In genomic region chr22:47125603-47126002, GRCh38 we compare ENCODE assay signal across 12 cellular contexts.
DNase-seq lines count a peak whose midpoint lies in the region; ATAC-seq and TF ChIP-seq lines count a peak whose summit lies in the region.
"Had no signal": no experiment of that assay in that cellular context is flagged by ENCODE, and none has a peak within 500 bp of the region (broad histone marks: within the 10 kb centered on the region; RNA-seq: fewer than 3 reads in every experiment).

No MANE protein-coding gene starts in this region.

- peak overlapping the region; percentile 30 for H3K27ac Mint-ChIP-seq in activated T-cell treated with anti-CD3 and anti-CD28 coated beads, Interleukin-2, amount 50 U/mL, for 24 hours
- H3K27ac Mint-ChIP-seq in endodermal cell, result peak overlapping the region; percentile 33
- H3K27ac Mint-ChIP-seq in progenitor cell of endocrine pancreas, result no peak overlapping the region
- H3K27ac Mint-ChIP-seq: activated naive CD8-positive, alpha-beta T cell; T-helper 17 cell had no signal

- H3K27me3 ChIP-seq in endodermal cell (ENCODE audit: control insufficient read depth, insufficient read depth, low read length, poor library complexity, severe bottlenecking) (no peaks in the 10 kb centered on the region), psoas muscle (ENCODE audit: insufficient read depth in 3 of 3, low read length in 2 of 3) (no peaks in the 10 kb centered on the region)

- H3K36me3 ChIP-seq in endodermal cell (ENCODE audit: control insufficient read depth, insufficient read depth, low read length) (no peaks in the 10 kb centered on the region), psoas muscle (ENCODE audit: insufficient read depth in 1 of 2, low read depth in 1 of 2) (no peaks in the 10 kb centered on the region)

- H3K9me3 ChIP-seq in endodermal cell (ENCODE audit: control insufficient read depth, low read length) (no peaks in the 10 kb centered on the region), psoas muscle (no peaks in the 10 kb centered on the region)

- H3K9me3 Mint-ChIP-seq in activated T-cell treated with anti-CD3 and anti-CD28 coated beads, Interleukin-2, amount 50 U/mL, for 24 hours, result no peaks in the 10 kb centered on the region
- no peaks in the 10 kb centered on the region for H3K9me3 Mint-ChIP-seq in endodermal cell
- H3K9me3 Mint-ChIP-seq in progenitor cell of endocrine pancreas (ENCODE audit: low read depth), result no peaks in the 10 kb centered on the region

- H3K27ac ChIP-seq in endodermal cell (ENCODE audit: low read depth, low read length) (no peak overlapping the region), psoas muscle (no peak overlapping the region)

- no peak overlapping the region for H3K4me3 Mint-ChIP-seq in activated T-cell treated with anti-CD3 and anti-CD28 coated beads, Interleukin-2, amount 50 U/mL, for 24 hours
- no peak overlapping the region for H3K4me3 Mint-ChIP-seq in endodermal cell
- no peak overlapping the region for H3K4me3 Mint-ChIP-seq in progenitor cell of endocrine pancreas (ENCODE audit: low read depth)
- H3K4me3 Mint-ChIP-seq: activated naive CD8-positive, alpha-beta T cell; T-helper 17 cell had no signal

- peak; percentile 16; the same call in 1 of the 2 replicates for TF ChIP-seq CTCF in LNCAP (IDR thresholded peaks at IDR 0.05)
- peak; percentile 58 for TF ChIP-seq CTCF in endodermal cell (conservative IDR thresholded peaks at IDR 0.05)
- peak; percentile 28 for TF ChIP-seq CTCF in progenitor cell of endocrine pancreas (IDR thresholded peaks at IDR 0.05; ENCODE audit: unreplicated experiment)
- TF ChIP-seq CTCF in psoas muscle (IDR thresholded peaks at IDR 0.05), result no peak

- peaks cover 11% of the 10 kb centered on the region for H3K4me1 Mint-ChIP-seq in activated T-cell treated with anti-CD3 and anti-CD28 coated beads, Interleukin-2, amount 50 U/mL, for 24 hours (ENCODE audit: low read depth)
- H3K4me1 Mint-ChIP-seq in endodermal cell (peaks cover 7% of the 10 kb centered on the region), progenitor cell of endocrine pancreas (ENCODE audit: low read depth) (peaks cover 3% of the 10 kb centered on the region)

- H3K4me3 ChIP-seq in endodermal cell (ENCODE audit: low read length) (no peak overlapping the region), psoas muscle (no peak overlapping the region)

- 89 to 91% methylated on average over 5 of the region's 5 CpGs for WGBS in endodermal cell (ENCODE audit: insufficient coverage in 1 of 2, insufficient read length in 1 of 2), 2 experiments
- WGBS in psoas muscle, 3 donors, result 68 to 82% (median 70%) methylated on average over 5 of the region's 5 CpGs

- H3K9ac ChIP-seq in endodermal cell (ENCODE audit: extremely low read depth, low read length, poor library complexity, severe bottlenecking), result no peak overlapping the region

- H3K36me3 Mint-ChIP-seq in activated T-cell treated with anti-CD3 and anti-CD28 coated beads, Interleukin-2, amount 50 U/mL, for 24 hours (ENCODE audit: low read depth), result peaks cover 14% of the 10 kb centered on the region
- H3K36me3 Mint-ChIP-seq in endodermal cell (ENCODE audit: low read depth) (peaks cover 11% of the 10 kb centered on the region), progenitor cell of endocrine pancreas (ENCODE audit: insufficient read depth) (peaks cover 3% of the 10 kb centered on the region)
- H3K36me3 Mint-ChIP-seq: activated naive CD8-positive, alpha-beta T cell had no signal

- no peak for ATAC-seq in HG02759 (IDR thresholded peaks at IDR 0.05; ENCODE audit: unreplicated experiment)
- ATAC-seq in psoas muscle, result no peak
- ATAC-seq: T-helper 17 cell had no signal

- intact Hi-C loops in psoas muscle (cut with DNase I), result no loop called here

- H3K4me1 ChIP-seq in endodermal cell (ENCODE audit: control insufficient read depth, insufficient read depth, low read length) (no peaks in the 10 kb centered on the region), psoas muscle (no peaks in the 10 kb centered on the region)

- DNase-seq in activated T-cell treated with anti-CD3 and anti-CD28 coated beads, Interleukin-2, amount 50 U/mL, for 24 hours, result no peak
- DNase-seq in activated T-cell treated with anti-CD3 and anti-CD28 coated beads for 4 hours (no peak), endodermal cell (peak; percentile 75), progenitor cell of endocrine pancreas (ENCODE audit: low spot score, unreplicated experiment) (no peak), psoas muscle (no peak)
- DNase-seq in stimulated activated CD4-positive, alpha-beta T cell treated with anti-CD3 and anti-CD28 coated beads, Interleukin-2, amount 100 ng/mL, for 48 hours, result no peak
- DNase-seq: NCI-H2171; stimulated activated CD4-positive, alpha-beta T cell treated with anti-CD3 and anti-CD28 coated beads, Interleukin-1b, Interleukin-23, amount 100 ng/mL, for 48 hours; T-helper 17 cell had no signal

- no peaks in the 10 kb centered on the region for H3K27me3 Mint-ChIP-seq in activated T-cell treated with anti-CD3 and anti-CD28 coated beads, Interleukin-2, amount 50 U/mL, for 24 hours
- no peaks in the 10 kb centered on the region for H3K27me3 Mint-ChIP-seq in endodermal cell (ENCODE audit: insufficient read depth)
- no peaks in the 10 kb centered on the region for H3K27me3 Mint-ChIP-seq in progenitor cell of endocrine pancreas
- H3K27me3 Mint-ChIP-seq: activated naive CD8-positive, alpha-beta T cell; T-helper 17 cell had no signal
